9 cellular contexts compared by ENCODE assay signal in the genomic region with DNA sequence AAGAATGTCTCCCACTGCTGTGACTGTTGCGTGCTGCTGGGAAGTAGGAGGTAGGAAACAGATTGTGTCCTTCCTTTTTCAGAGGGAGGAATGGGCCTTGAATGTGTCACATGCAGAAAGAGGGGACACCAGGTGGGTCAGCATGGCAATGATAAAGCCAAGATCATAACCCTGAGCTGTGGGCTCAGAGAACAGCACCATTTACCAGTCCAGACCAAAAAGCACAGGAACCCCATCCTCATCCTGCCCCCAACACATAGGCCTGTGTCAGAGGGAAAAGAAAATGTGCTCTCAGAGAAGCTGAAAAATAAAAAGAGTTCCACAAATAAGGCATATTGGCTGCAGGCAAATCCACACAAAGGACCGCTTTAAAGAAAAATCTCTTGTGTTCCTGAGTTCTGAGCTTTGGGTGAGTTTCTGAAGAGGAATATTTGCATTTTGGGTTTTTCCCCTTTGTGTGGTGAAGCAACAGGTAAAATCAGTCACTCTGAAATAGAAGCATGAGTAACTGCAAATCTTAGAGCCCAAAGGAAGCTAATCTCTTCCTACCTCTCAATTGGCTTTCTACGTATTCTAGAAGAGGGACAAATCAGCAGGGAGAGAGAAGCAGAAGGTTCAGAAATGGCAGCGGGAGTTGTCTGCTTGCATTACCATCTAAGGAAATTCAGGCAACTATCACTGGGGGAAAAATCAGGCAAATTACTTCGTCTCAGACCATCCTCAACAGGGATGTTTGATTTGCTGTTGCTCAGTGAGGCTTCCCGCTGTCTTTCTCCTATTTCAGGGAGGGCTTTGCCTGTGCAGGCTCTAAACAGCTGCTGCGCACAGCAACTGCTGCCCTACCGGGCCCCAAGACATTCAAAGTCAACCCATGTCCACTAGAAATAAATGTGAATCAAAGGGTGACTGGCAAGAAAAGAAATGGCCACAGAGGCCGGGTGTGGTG.
DNase-seq lines count a peak whose midpoint lies in the region; ATAC-seq and TF ChIP-seq lines count a peak whose summit lies in the region.
"Had no signal": no experiment of that assay in that cellular context is flagged by ENCODE, and none has a peak within 500 bp of the region (broad histone marks: within the 10 kb centered on the region; RNA-seq: fewer than 3 reads in every experiment).

No MANE protein-coding gene starts in this region.

- H3K36me3 ChIP-seq in SJCRH30, result no peaks in the 10 kb centered on the region

- in situ Hi-C loops in ACHN (cut with HindIII; ENCODE audit: low pct_ligation_motif_present, low pct_unique_long_range_greater_than_20kb, low sequenced_read_pairs), result no loop called here

- peak overlapping the region; percentile 69 for H3K27ac ChIP-seq in SJCRH30
- H3K27ac ChIP-seq: C4-2B had no signal

- CTCF ChIA-PET in GM10248 (lab: Yijun Ruan, JAX), result interaction anchor here (0.9 to 2.4 kb wide), 6 partner anchors 7 to 103 kb away, joined by 4 to 10 read pairs (median 4); no protein-coding TSS in a partner anchor

- H3K27me3 ChIP-seq in SJCRH30, result no peaks in the 10 kb centered on the region

- DNase-seq in GM10248 (ENCODE audit: extremely low spot score) (peak; percentile 66), SJCRH30 (peak; percentile 84 to 91), NCI-H1694 (lab: John Stamatoyannopoulos, UW) (no peak), HuH-7 (ENCODE audit: low spot score) (no peak), ACHN (no peak), CD1c-positive myeloid dendritic cell (ENCODE audit: extremely low spot score) (no peak)

- no peaks in the 10 kb centered on the region for H3K9me3 ChIP-seq in SJCRH30 (replicated peaks)

- peak overlapping the region; percentile 7; the same call in 1 of the 2 replicates for H3K4me3 ChIP-seq in SJCRH30

- TF ChIP-seq CTCF in GM10248 (IDR thresholded peaks at IDR 0.05; ENCODE audit: control extremely low read depth, extremely low read depth, low read depth, missing control alignments), result no peak

- POLR2A ChIA-PET in GM10248 (lab: Yijun Ruan, JAX), result interaction anchor here (0.7 kb wide), 1 partner anchor 112 kb away, joined by 3 read pairs; no protein-coding TSS in a partner anchor

- H3K4me1 ChIP-seq in SJCRH30, result peaks cover 28% of the 10 kb centered on the region

- ATAC-seq in GM19328 (IDR thresholded peaks at IDR 0.05; ENCODE audit: unreplicated experiment), result peak; percentile 78
- peak; percentile 85 for ATAC-seq in HG02970 (IDR thresholded peaks at IDR 0.05; ENCODE audit: low FRiP score, unreplicated experiment)

Comparison
In these comparisons a context has a peak if more than half of its experiments do, and no peak if none do; other contexts are left out.
1. DNase-seq: peak in GM10248 (single experiment) and SJCRH30 (2 of 2); none in NCI-H1694 (single experiment), HuH-7 (single experiment), ACHN (single experiment) and CD1c-positive myeloid dendritic cell (single experiment).